In the genomic region with DNA sequence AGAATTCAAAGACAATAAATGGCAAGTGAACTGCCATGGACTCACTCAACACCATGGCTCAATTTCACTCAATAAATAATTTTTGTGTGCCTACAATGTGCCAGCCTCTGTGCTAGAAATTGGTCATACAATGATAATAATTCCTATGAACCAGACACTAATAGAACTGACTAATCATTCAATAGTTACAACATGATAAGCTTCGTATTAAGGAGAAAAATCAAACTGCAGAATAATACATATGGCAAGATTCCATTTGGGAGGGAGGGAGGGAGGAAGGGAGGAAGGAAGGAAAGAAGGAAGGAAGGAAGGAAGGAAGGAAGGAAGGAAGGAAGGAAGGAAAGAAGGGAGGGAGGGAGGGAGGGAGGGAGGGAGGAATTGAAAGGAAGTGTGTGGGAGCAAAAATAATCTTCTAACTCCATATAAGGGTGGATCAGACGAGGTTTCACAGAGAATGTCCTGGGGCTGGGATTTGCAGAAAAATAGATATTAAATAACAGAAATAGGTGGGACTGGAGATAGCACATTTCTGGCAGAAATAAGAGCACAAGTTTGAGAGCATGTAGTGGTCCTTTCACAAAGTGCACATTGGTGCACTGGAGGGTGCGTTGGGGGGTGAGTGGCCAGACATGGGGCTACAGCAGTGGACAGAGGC, we compare ENCODE assay signal across 1 cellular context.
TF ChIP-seq lines count a peak whose summit lies in the region.

No MANE protein-coding gene starts in this region.

TF ChIP-seq in HepG2, 621 proteins besides CTCF, POLR2A, EP300 and RAD21:
- TF ChIP-seq SP2 (CRISPR knock-in tag; IDR thresholded peaks at IDR 0.05): no peak
- TF ChIP-seq ZNF614 (CRISPR knock-in tag; IDR thresholded peaks at IDR 0.05; ENCODE audit: borderline replicate concordance): no peak
- TF ChIP-seq, protein P1, sequence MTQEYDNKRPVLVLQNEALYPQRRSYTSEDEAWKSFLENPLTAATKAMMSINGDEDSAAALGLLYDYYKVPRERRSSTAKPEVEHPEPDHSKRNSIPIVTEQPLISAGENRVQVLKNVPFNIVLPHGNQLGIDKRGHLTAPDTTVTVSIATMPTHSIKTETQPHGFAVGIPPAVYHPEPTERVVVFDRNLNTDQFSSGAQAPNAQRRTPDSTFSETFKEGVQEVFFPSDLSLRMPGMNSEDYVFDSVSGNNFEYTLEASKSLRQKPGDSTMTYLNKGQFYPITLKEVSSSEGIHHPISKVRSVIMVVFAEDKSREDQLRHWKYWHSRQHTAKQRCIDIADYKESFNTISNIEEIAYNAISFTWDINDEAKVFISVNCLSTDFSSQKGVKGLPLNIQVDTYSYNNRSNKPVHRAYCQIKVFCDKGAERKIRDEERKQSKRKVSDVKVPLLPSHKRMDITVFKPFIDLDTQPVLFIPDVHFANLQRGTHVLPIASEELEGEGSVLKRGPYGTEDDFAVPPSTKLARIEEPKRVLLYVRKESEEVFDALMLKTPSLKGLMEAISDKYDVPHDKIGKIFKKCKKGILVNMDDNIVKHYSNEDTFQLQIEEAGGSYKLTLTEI (CRISPR knock-in tag; conservative IDR thresholded peaks at IDR 0.05): no peak
- TF ChIP-seq ZNF615 (CRISPR knock-in tag; IDR thresholded peaks at IDR 0.05; ENCODE audit: borderline replicate concordance): no peak
- TF ChIP-seq, protein P2, sequence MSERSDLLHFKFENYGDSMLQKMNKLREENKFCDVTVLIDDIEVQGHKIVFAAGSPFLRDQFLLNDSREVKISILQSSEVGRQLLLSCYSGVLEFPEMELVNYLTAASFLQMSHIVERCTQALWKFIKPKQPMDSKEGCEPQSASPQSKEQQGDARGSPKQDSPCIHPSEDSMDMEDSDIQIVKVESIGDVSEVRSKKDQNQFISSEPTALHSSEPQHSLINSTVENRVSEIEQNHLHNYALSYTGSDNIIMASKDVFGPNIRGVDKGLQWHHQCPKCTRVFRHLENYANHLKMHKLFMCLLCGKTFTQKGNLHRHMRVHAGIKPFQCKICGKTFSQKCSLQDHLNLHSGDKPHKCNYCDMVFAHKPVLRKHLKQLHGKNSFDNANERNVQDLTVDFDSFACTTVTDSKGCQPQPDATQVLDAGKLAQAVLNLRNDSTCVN (CRISPR knock-in tag; IDR thresholded peaks at IDR 0.05; ENCODE audit: borderline replicate concordance): no peak
- TF ChIP-seq KLF15 (CRISPR knock-in tag; IDR thresholded peaks at IDR 0.05; ENCODE audit: borderline replicate concordance): no peak
- no peak for TF ChIP-seq JDP2 (CRISPR knock-in tag; IDR thresholded peaks at IDR 0.05; ENCODE audit: borderline replicate concordance)
- TF ChIP-seq ZFAT (CRISPR knock-in tag; conservative IDR thresholded peaks at IDR 0.05): no peak
- TF ChIP-seq SMC3 (IDR thresholded peaks at IDR 0.05; ENCODE audit: low read length): no peak
- no peak for TF ChIP-seq MEIS2 (CRISPR knock-in tag; IDR thresholded peaks at IDR 0.05)
